ENCODE assay signal across 16 cellular contexts in the genomic region with DNA sequence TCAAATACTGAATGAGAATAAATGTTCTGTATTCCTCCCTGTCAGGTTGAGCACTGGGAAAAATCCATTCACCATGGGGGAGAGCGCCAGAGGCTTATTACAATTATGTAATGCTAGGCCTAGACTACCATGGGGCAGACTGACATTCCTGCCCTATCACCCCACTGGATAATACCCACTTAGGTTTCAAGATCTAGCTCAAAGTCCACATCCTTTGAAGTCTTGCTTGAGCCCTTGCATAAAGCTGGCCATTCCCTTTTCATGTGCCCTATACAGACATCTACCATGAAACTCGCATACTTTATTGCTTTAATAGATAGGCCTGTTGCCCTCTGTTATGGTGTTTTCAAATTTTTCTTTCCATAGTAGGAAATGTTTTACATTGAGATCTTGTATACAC.
DNase-seq lines count a peak whose midpoint lies in the region; TF ChIP-seq lines count a peak whose summit lies in the region.
"Had no signal": no experiment of that assay in that cellular context is flagged by ENCODE, and none has a peak within 500 bp of the region (broad histone marks: within the 10 kb centered on the region; RNA-seq: fewer than 3 reads in every experiment).

No MANE protein-coding gene starts in this region.

- H4K20me1 ChIP-seq in hepatocyte (ENCODE audit: insufficient read depth, poor library complexity, severe bottlenecking) = no peaks in the 10 kb centered on the region

- H4K8ac ChIP-seq in trophoblast cell (ENCODE audit: low read depth, low read length) = no peak overlapping the region

- H3K27ac Mint-ChIP-seq in Calu3 (ENCODE audit: unreplicated experiment) = no peak overlapping the region
- H3K27ac Mint-ChIP-seq: CD8-positive, alpha-beta T cell; HFFc6; IgD-negative memory B cell had no signal

- no peak overlapping the region for H2BK5ac ChIP-seq in trophoblast cell (ENCODE audit: low read depth, low read length, poor library complexity)

- intact Hi-C loops in Calu3 (cut with micrococcal nuclease; ENCODE audit: unreplicated experiment) = no loop called here

- no TSS peak for BruUV-seq in Calu3 (replicated peaks; lab: Mats Ljungman, UMichigan)

- H3K4me2 ChIP-seq in hepatocyte (no peak overlapping the region), trophoblast cell (ENCODE audit: low read length) (no peak overlapping the region)

- H3K36me3 ChIP-seq in hepatocyte (replicated peaks; ENCODE audit: insufficient read depth, low read depth) = no peaks in the 10 kb centered on the region
- H3K36me3 ChIP-seq in trophoblast cell (ENCODE audit: control insufficient read depth in 1 of 2, insufficient read depth in 2 of 2, low read length in 2 of 2) = no peaks in the 10 kb centered on the region

- H3K9me2 ChIP-seq in hepatocyte (replicated peaks; ENCODE audit: insufficient read depth) = no peaks in the 10 kb centered on the region

- H2BK120ac ChIP-seq in trophoblast cell (ENCODE audit: insufficient read depth, low read length, poor library complexity) = no peak overlapping the region

- H2AFZ ChIP-seq in hepatocyte (no peak overlapping the region), trophoblast cell (ENCODE audit: insufficient read depth, low read length, poor library complexity) (no peak overlapping the region)

- H3K4me3 ChIP-seq in hepatocyte (no peak overlapping the region), trophoblast cell (ENCODE audit: low read depth, low read length) (no peak overlapping the region)
- H3K4me3 ChIP-seq: GM12878 had no signal

- CTCF ChIA-PET in Calu3 (lab: Charles Lee) = no interaction called here

- H3K14ac ChIP-seq in trophoblast cell (ENCODE audit: low read length) = no peak overlapping the region

- H2BK12ac ChIP-seq in trophoblast cell (ENCODE audit: low read length) = no peak overlapping the region

- no peaks in the 10 kb centered on the region for H3K9me3 Mint-ChIP-seq in Calu3 (ENCODE audit: low read depth, unreplicated experiment)
- H3K9me3 Mint-ChIP-seq: CD8-positive, alpha-beta T cell; HFFc6; IgD-negative memory B cell had no signal

- H4K91ac ChIP-seq in trophoblast cell (ENCODE audit: low read depth, low read length) = peak overlapping the region; percentile 11

- DNase-seq in DMS53 (lab: John Stamatoyannopoulos, UW) (peak; percentile 23), DMS53 treated with DMSO at 0.1 percent for 48 hours (lab: John Stamatoyannopoulos, UW; ENCODE audit: unreplicated experiment) (no peak), hepatocyte (ENCODE audit: low spot score) (peak; percentile 43), trophoblast cell (peak in 1 of 2 donors; percentile 10), NCI-H187 treated with DMSO at 0.1 percent for 48 hours (lab: John Stamatoyannopoulos, UW) (no peak), NCI-H2196 treated with DMSO at 0.1 percent for 48 hours (lab: John Stamatoyannopoulos, UW; ENCODE audit: unreplicated experiment) (no peak), Calu3 (no peak)
- DNase-seq: CD8-positive, alpha-beta T cell; COR-L47; DMS79; HCEC 1CT; HFFc6 had no signal

- H4K12ac ChIP-seq in trophoblast cell (ENCODE audit: low read depth, low read length) = no peak overlapping the region

- H3K9ac ChIP-seq in trophoblast cell (ENCODE audit: low read length) = no peak overlapping the region

- H3K18ac ChIP-seq in trophoblast cell (ENCODE audit: low read length) = no peak overlapping the region

- 65% methylated on average over 2 of the region's 2 CpGs for WGBS in hepatocyte (ENCODE audit: low lambda C conversion rate, missing lambda C conversion rate)
- no CpG with 5 or more reads among the region's 2 CpGs for WGBS in trophoblast cell (ENCODE audit: extremely low coverage, insufficient coverage, insufficient read length)

- peaks cover 13% of the 10 kb centered on the region for H3K79me1 ChIP-seq in trophoblast cell (ENCODE audit: low read length)

- H3K9me3 ChIP-seq in hepatocyte (ENCODE audit: low read depth) (no peaks in the 10 kb centered on the region), trophoblast cell (ENCODE audit: insufficient read depth, low read depth, low read length) (no peaks in the 10 kb centered on the region)

- H3K4me1 Mint-ChIP-seq in Calu3 (ENCODE audit: low read depth, unreplicated experiment) = peaks cover 37% of the 10 kb centered on the region
- H3K4me1 Mint-ChIP-seq: CD14-positive monocyte, IgD-negative memory B cell had no signal

- no peak overlapping the region for H2AK5ac ChIP-seq in trophoblast cell (ENCODE audit: low read length)

- TF ChIP-seq CTCF in hepatocyte (IDR thresholded peaks at IDR 0.05; ENCODE audit: poor library complexity) (no peak), Calu3 (IDR thresholded peaks at IDR 0.05; ENCODE audit: unreplicated experiment) (no peak)

- no peak overlapping the region for H3K4me3 Mint-ChIP-seq in Calu3 (ENCODE audit: low read depth, unreplicated experiment)
- H3K4me3 Mint-ChIP-seq: CD14-positive monocyte; CD8-positive, alpha-beta T cell; HFFc6; IgD-negative memory B cell had no signal

- H3K27me3 ChIP-seq in hepatocyte = no peaks in the 10 kb centered on the region
- H3K27me3 ChIP-seq in trophoblast cell (ENCODE audit: insufficient read depth, low read length) = no peaks in the 10 kb centered on the region

- H3K4me1 ChIP-seq in hepatocyte (ENCODE audit: insufficient read depth) (peaks cover 15% of the 10 kb centered on the region), trophoblast cell (ENCODE audit: control insufficient read depth in 1 of 2, insufficient read depth in 2 of 2, low read length in 2 of 2) (peaks cover 12 to 14% of the 10 kb centered on the region in 2 experiments)

- H3K23ac ChIP-seq in trophoblast cell (ENCODE audit: low read length) = no peak overlapping the region

- H3K4ac ChIP-seq in trophoblast cell (ENCODE audit: low read depth, low read length) = no peak overlapping the region

- H3K27me3 Mint-ChIP-seq in Calu3 (ENCODE audit: unreplicated experiment) = no peaks in the 10 kb centered on the region
- H3K27me3 Mint-ChIP-seq: IgD-negative memory B cell had no signal

- H3K79me2 ChIP-seq in hepatocyte (no peaks in the 10 kb centered on the region), trophoblast cell (ENCODE audit: control insufficient read depth, insufficient read depth, low read length, poor library complexity) (no peaks in the 10 kb centered on the region)

- H3K36me3 Mint-ChIP-seq in Calu3 (ENCODE audit: insufficient read depth, unreplicated experiment) = peaks cover 4% of the 10 kb centered on the region

- peak overlapping the region; percentile 70 for H3K27ac ChIP-seq in hepatocyte
- H3K27ac ChIP-seq in trophoblast cell (ENCODE audit: low read depth, low read length) = no peak overlapping the region
- H3K27ac ChIP-seq: 22Rv1 had no signal

Comparison
In these comparisons a context has a peak if more than half of its experiments do, and no peak if none do; other contexts are left out.
1. DNase-seq: peak in DMS53 (single experiment) and hepatocyte (single experiment); none in DMS53 treated with DMSO at 0.1 percent for 48 hours (single experiment), NCI-H187 treated with DMSO at 0.1 percent for 48 hours (single experiment), NCI-H2196 treated with DMSO at 0.1 percent for 48 hours (single experiment) and Calu3 (single experiment).